Comparison of ENCODE assay signal across 1 cellular context in the genomic region with DNA sequence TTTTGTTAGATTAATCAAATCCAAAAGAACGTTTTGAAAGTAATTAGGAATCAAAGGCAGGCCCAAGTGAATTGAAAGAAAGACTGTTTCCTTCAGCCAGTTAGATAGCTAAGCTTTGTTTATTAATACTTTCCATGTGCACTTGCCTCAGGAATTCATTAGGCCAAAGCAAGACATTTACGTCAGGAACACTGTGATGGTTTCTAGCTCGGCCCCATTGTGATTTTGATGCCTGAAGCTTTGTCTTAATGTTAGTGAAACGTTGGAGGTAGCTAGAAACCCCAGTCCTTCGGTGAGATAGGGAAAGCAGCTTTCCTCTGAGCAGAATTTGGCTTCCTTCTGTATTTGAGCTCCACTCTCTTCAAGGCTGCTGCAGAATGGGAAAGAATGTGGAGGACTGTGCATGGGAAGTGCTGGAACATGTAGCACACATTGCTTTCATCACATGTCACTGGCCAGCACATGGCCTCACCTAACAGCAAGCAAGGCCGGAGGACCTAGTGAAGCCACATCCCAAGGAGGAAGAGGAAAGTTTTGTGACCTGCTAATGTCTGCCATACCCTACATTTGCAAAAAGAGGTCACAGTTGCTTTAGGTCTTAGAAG.
TF ChIP-seq lines count a peak whose summit lies in the region.

No MANE protein-coding gene starts in this region.

TF ChIP-seq in HepG2, 621 proteins besides CTCF, POLR2A, EP300 and RAD21:
- TF ChIP-seq ASH2L (IDR thresholded peaks at IDR 0.05; ENCODE audit: insufficient read length, low read depth, low read length), result no peak
- TF ChIP-seq MAFG (CRISPR knock-in tag; IDR thresholded peaks at IDR 0.05), result no peak
- peak; percentile 20 for TF ChIP-seq RBM22 (optimal IDR thresholded peaks at IDR 0.05; ENCODE audit: low read length)
